ENCODE assay signal across 9 cellular contexts in the genomic region with DNA sequence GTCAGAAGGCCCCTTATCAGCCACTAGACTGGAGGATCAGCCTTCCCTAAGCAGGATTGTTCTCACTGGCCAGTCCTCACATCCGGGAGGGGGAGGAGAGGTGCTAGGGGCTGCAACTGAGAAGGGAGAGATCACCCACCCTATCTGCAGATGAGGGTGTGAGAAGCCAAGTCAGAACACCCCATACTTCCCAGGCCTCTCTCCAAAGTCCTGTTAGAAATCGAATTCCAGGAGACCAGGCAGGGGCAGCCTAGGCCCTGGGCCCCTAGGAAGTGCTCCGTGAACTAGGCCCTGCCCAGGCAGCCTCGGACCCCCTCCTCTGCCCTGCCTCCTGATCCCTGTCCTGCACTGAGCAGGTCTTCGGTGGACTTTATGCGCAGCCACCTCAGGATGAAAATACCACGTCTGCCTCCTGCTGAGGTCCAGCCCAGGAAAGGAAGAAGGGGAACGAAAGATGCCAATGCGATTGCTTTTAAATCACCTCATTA. TPM values are rescaled to one million over a fixed set of nuclear protein-coding genes. Genes with fewer than 3 reads are reported as not detected.
A peak's percentile ranks its signal among the peaks of the same experiment; 100 is the strongest.
DNase-seq lines count a peak whose midpoint lies in the region; ATAC-seq lines count a peak whose summit lies in the region.
"Had no signal": no experiment of that assay in that cellular context is flagged by ENCODE, and none has a peak within 500 bp of the region (broad histone marks: within the 10 kb centered on the region; RNA-seq: fewer than 3 reads in every experiment).

No MANE protein-coding gene starts in this region.

- H3K4me1 ChIP-seq in iPS-15b (ENCODE audit: control insufficient read depth, insufficient read depth, low read length): peaks cover 11% of the 10 kb centered on the region

- H3K4me3 ChIP-seq in iPS-15b (ENCODE audit: low read depth, low read length): peak overlapping the region; percentile 94

- ATAC-seq in stimulated activated effector memory CD8-positive, alpha-beta T cell treated with anti-CD3 and anti-CD28 coated beads, Interleukin-12 subunit alpha, Interleukin-12 subunit beta, amount 100 ng/mL, for 72 hours: no peak
- ATAC-seq in GM19467 (IDR thresholded peaks at IDR 0.05; ENCODE audit: unreplicated experiment): no peak

- peak overlapping the region; percentile 84 for H3K4me3 Mint-ChIP-seq in activated CD4-positive, alpha-beta T cell treated with anti-CD3 and anti-CD28 coated beads, Interleukin-2, amount 10 ng/mL, durations not matched to agents 24 days and 14 days
- peak overlapping the region; percentile 72 for H3K4me3 Mint-ChIP-seq in activated naive CD8-positive, alpha-beta T cell treated with anti-CD3 and anti-CD28 coated beads for 36 hours
- H3K4me3 Mint-ChIP-seq in stimulated activated effector memory CD8-positive, alpha-beta T cell treated with anti-CD3 and anti-CD28 coated beads, Interleukin-12 subunit alpha, Interleukin-12 subunit beta, amount 100 ng/mL, for 72 hours: peak overlapping the region; percentile 69

- H3K27ac Mint-ChIP-seq in activated CD4-positive, alpha-beta T cell treated with anti-CD3 and anti-CD28 coated beads, Interleukin-2, amount 10 ng/mL, durations not matched to agents 24 days and 14 days: no peak overlapping the region
- H3K27ac Mint-ChIP-seq in activated naive CD8-positive, alpha-beta T cell treated with anti-CD3 and anti-CD28 coated beads for 36 hours: no peak overlapping the region
- no peak overlapping the region for H3K27ac Mint-ChIP-seq in stimulated activated effector memory CD8-positive, alpha-beta T cell treated with anti-CD3 and anti-CD28 coated beads, Interleukin-12 subunit alpha, Interleukin-12 subunit beta, amount 100 ng/mL, for 72 hours

- DNase-seq in activated CD4-positive, alpha-beta T cell treated with anti-CD3 and anti-CD28 coated beads, Interleukin-2, amount 10 ng/mL, durations not matched to agents 24 days and 14 days: no peak
- no peak for DNase-seq in activated CD4-positive, alpha-beta T cell treated with anti-CD3 and anti-CD28 coated beads for 1 hour
- no peak for DNase-seq in activated naive CD8-positive, alpha-beta T cell treated with anti-CD3 and anti-CD28 coated beads for 36 hours
- DNase-seq in stimulated activated effector memory CD8-positive, alpha-beta T cell treated with anti-CD3 and anti-CD28 coated beads, Interleukin-12 subunit alpha, Interleukin-12 subunit beta, amount 100 ng/mL, for 72 hours (ENCODE audit: low spot score in 2 of 2): no peak
- DNase-seq in NCI-H2081 (lab: John Stamatoyannopoulos, UW) (no peak), NCI-H526 treated with DMSO at 0.1 percent for 48 hours (lab: John Stamatoyannopoulos, UW) (no peak)
- DNase-seq: DND-41 had no signal

- H3K27me3 Mint-ChIP-seq in activated CD4-positive, alpha-beta T cell treated with anti-CD3 and anti-CD28 coated beads, Interleukin-2, amount 10 ng/mL, durations not matched to agents 24 days and 14 days: peaks cover 47% of the 10 kb centered on the region
- H3K27me3 Mint-ChIP-seq in activated naive CD8-positive, alpha-beta T cell treated with anti-CD3 and anti-CD28 coated beads for 36 hours: peaks cover 52% of the 10 kb centered on the region

- no peaks in the 10 kb centered on the region for H3K9me3 ChIP-seq in iPS-15b (ENCODE audit: control insufficient read depth, insufficient read depth, low read length)

- no peaks in the 10 kb centered on the region for H3K27me3 ChIP-seq in iPS-15b (ENCODE audit: control insufficient read depth, insufficient read depth, low read length)

- H3K36me3 ChIP-seq in iPS-15b (ENCODE audit: control insufficient read depth, insufficient read depth, low read length): no peaks in the 10 kb centered on the region

- no peaks in the 10 kb centered on the region for H3K36me3 Mint-ChIP-seq in activated CD4-positive, alpha-beta T cell treated with anti-CD3 and anti-CD28 coated beads, Interleukin-2, amount 10 ng/mL, durations not matched to agents 24 days and 14 days (ENCODE audit: low read depth)
- no peaks in the 10 kb centered on the region for H3K36me3 Mint-ChIP-seq in activated naive CD8-positive, alpha-beta T cell treated with anti-CD3 and anti-CD28 coated beads for 36 hours
- H3K36me3 Mint-ChIP-seq in stimulated activated effector memory CD8-positive, alpha-beta T cell treated with anti-CD3 and anti-CD28 coated beads, Interleukin-12 subunit alpha, Interleukin-12 subunit beta, amount 100 ng/mL, for 72 hours: no peaks in the 10 kb centered on the region

- peak overlapping the region; percentile 79 for H3K9ac ChIP-seq in iPS-15b (ENCODE audit: low read depth, low read length)

- peaks cover 8% of the 10 kb centered on the region for H3K4me1 Mint-ChIP-seq in activated CD4-positive, alpha-beta T cell treated with anti-CD3 and anti-CD28 coated beads, Interleukin-2, amount 10 ng/mL, durations not matched to agents 24 days and 14 days
- H3K4me1 Mint-ChIP-seq in activated naive CD8-positive, alpha-beta T cell treated with anti-CD3 and anti-CD28 coated beads for 36 hours: peaks cover 3% of the 10 kb centered on the region
- H3K4me1 Mint-ChIP-seq in stimulated activated effector memory CD8-positive, alpha-beta T cell treated with anti-CD3 and anti-CD28 coated beads, Interleukin-12 subunit alpha, Interleukin-12 subunit beta, amount 100 ng/mL, for 72 hours: peaks cover 25% of the 10 kb centered on the region

- intact Hi-C loops in activated CD4-positive, alpha-beta T cell treated with anti-CD3 and anti-CD28 coated beads, Interleukin-2, amount 10 ng/mL, durations not matched to agents 24 days and 14 days (cut with micrococcal nuclease): loop anchor here (2.0 kb wide), 1 partner anchor 60 kb away; a partner anchor contains a TSS

- H3K9me3 Mint-ChIP-seq in activated CD4-positive, alpha-beta T cell treated with anti-CD3 and anti-CD28 coated beads, Interleukin-2, amount 10 ng/mL, durations not matched to agents 24 days and 14 days: no peaks in the 10 kb centered on the region
- no peaks in the 10 kb centered on the region for H3K9me3 Mint-ChIP-seq in activated naive CD8-positive, alpha-beta T cell treated with anti-CD3 and anti-CD28 coated beads for 36 hours
- no peaks in the 10 kb centered on the region for H3K9me3 Mint-ChIP-seq in stimulated activated effector memory CD8-positive, alpha-beta T cell treated with anti-CD3 and anti-CD28 coated beads, Interleukin-12 subunit alpha, Interleukin-12 subunit beta, amount 100 ng/mL, for 72 hours

RNA-seq across cellular contexts. Expression of a gene that starts 0.9 kb away (rescaled TPM):
- total RNA-seq in activated CD4-positive, alpha-beta T cell treated with anti-CD3 and anti-CD28 coated beads, Interleukin-2, amount 10 ng/mL, durations not matched to agents 24 days and 14 days: 0.09 TPM in 1 of 2 replicates, not detected in the other
- total RNA-seq in activated naive CD8-positive, alpha-beta T cell treated with anti-CD3 and anti-CD28 coated beads for 36 hours: under 1 TPM; 0.22 to 0.29 TPM

RNA-seq across cellular contexts. Expression of a gene that starts 17.7 kb away (rescaled TPM):
- not detected in 2 replicates for total RNA-seq in activated CD4-positive, alpha-beta T cell treated with anti-CD3 and anti-CD28 coated beads, Interleukin-2, amount 10 ng/mL, durations not matched to agents 24 days and 14 days
- total RNA-seq in activated naive CD8-positive, alpha-beta T cell treated with anti-CD3 and anti-CD28 coated beads for 36 hours: not detected
